Comparison of ENCODE assay signal across 18 cellular contexts in genomic region chr10:17751781-17752445, GRCh38. TPM values are rescaled to one million over a fixed set of nuclear protein-coding genes. Genes with fewer than 3 reads are reported as not detected.
DNase-seq lines count a peak whose midpoint lies in the region; TF ChIP-seq lines count a peak whose summit lies in the region.
"Had no signal": no experiment of that assay in that cellular context is flagged by ENCODE, and none has a peak within 500 bp of the region (broad histone marks: within the 10 kb centered on the region; RNA-seq: fewer than 3 reads in every experiment).

TSS of gene TMEM236 (plus strand) at chr10:17752201. CDS start at chr10:17752296, 95 bp downstream.

- H3K27me3 Mint-ChIP-seq in nephron progenitor cell (ENCODE audit: low read depth, poor library complexity): no peaks in the 10 kb centered on the region
- H3K27me3 Mint-ChIP-seq in type B pancreatic cell: no peaks in the 10 kb centered on the region

- H3K79me2 ChIP-seq in smooth muscle cell (ENCODE audit: low read depth): no peaks in the 10 kb centered on the region

- DNase-seq in NCI-H748 (lab: John Stamatoyannopoulos, UW; ENCODE audit: unreplicated experiment) (peak; percentile 3), NCI-H748 treated with DMSO at 0.1 percent for 48 hours (lab: John Stamatoyannopoulos, UW) (no peak), epithelial cell of proximal tubule (ENCODE audit: low read depth) (no peak), nephron progenitor cell (no peak), type B pancreatic cell (ENCODE audit: extremely low spot score, unreplicated experiment) (no peak), anterior cingulate cortex (lab: John Stamatoyannopoulos, UW) (no peak), C1 segment of cervical spinal cord (lab: John Stamatoyannopoulos, UW) (no peak), smooth muscle cell (lab: John Stamatoyannopoulos, UW; ENCODE audit: unreplicated experiment) (no peak)
- DNase-seq: DMS153, Kasumi-1, NCI-H187 treated with DMSO at 0.1 percent for 48 hours, NCI-H2171, NCI-H446 treated with DMSO at 0.1 percent for 48 hours, NCI-H82, Right ventricle myocardium superior had no signal

- H3K36me3 ChIP-seq in smooth muscle cell (ENCODE audit: low read depth): no peaks in the 10 kb centered on the region
- H3K36me3 ChIP-seq: BLaER1 treated with 17β-estradiol and CSF1 and Interleukin-3, amounts not matched to agents 10 nM and 100 nM had no signal

- H3K4me3 ChIP-seq in epithelial cell of proximal tubule (ENCODE audit: low read depth, low read length) (peak within 1 kb of the TSS; percentile 31), smooth muscle cell (no peak within 1 kb of the TSS)
- H3K4me3 ChIP-seq: BLaER1 treated with 17β-estradiol and CSF1 and Interleukin-3, amounts not matched to agents 10 nM and 100 nM; GM12878 had no signal

- no peak within 1 kb of the TSS for H3K4me2 ChIP-seq in smooth muscle cell

- H4K20me1 ChIP-seq in smooth muscle cell (ENCODE audit: low read depth): no peaks in the 10 kb centered on the region
- H4K20me1 ChIP-seq: BLaER1 treated with 17β-estradiol and CSF1 and Interleukin-3, amounts not matched to agents 10 nM and 100 nM had no signal

- WGBS in smooth muscle cell (ENCODE audit: low lambda C conversion rate): 90% methylated on average over 9 of the region's 9 CpGs

- no peaks in the 10 kb centered on the region for H3K4me1 ChIP-seq in smooth muscle cell (ENCODE audit: low read depth)

- no peak for TF ChIP-seq CTCF in epithelial cell of proximal tubule (conservative IDR thresholded peaks at IDR 0.05; ENCODE audit: low read depth, low read length)
- no peak for TF ChIP-seq CTCF in nephron progenitor cell (IDR thresholded peaks at IDR 0.05)
- TF ChIP-seq CTCF in type B pancreatic cell (conservative IDR thresholded peaks at IDR 0.05): no peak
- TF ChIP-seq CTCF in smooth muscle cell (IDR thresholded peaks at IDR 0.05; ENCODE audit: borderline replicate concordance, insufficient read depth, poor library complexity, severe bottlenecking): no peak

- H3K9me3 ChIP-seq in smooth muscle cell (replicated peaks; ENCODE audit: low read depth): no peaks in the 10 kb centered on the region

- H3K27ac Mint-ChIP-seq in nephron progenitor cell (peak within 1 kb of the TSS; percentile 89), type B pancreatic cell (no peak within 1 kb of the TSS)

- H3K9me3 Mint-ChIP-seq in nephron progenitor cell: no peaks in the 10 kb centered on the region
- no peaks in the 10 kb centered on the region for H3K9me3 Mint-ChIP-seq in type B pancreatic cell

- no peaks in the 10 kb centered on the region for H3K27me3 ChIP-seq in smooth muscle cell (ENCODE audit: low read depth)

- no peak within 1 kb of the TSS for H3K27ac ChIP-seq in smooth muscle cell (ENCODE audit: low read depth)
- H3K27ac ChIP-seq: 22Rv1; BLaER1 treated with 17β-estradiol and CSF1 and Interleukin-3, amounts not matched to agents 10 nM and 100 nM had no signal

- no peaks in the 10 kb centered on the region for H3K36me3 Mint-ChIP-seq in nephron progenitor cell (ENCODE audit: low read depth)
- H3K36me3 Mint-ChIP-seq in type B pancreatic cell: no peaks in the 10 kb centered on the region

- no peak within 1 kb of the TSS for H3K9ac ChIP-seq in smooth muscle cell (ENCODE audit: low read depth)
- H3K9ac ChIP-seq: BLaER1 treated with 17β-estradiol and CSF1 and Interleukin-3, amounts not matched to agents 10 nM and 100 nM had no signal

- H3K4me3 Mint-ChIP-seq in nephron progenitor cell: no peak within 1 kb of the TSS
- peak within 1 kb of the TSS; percentile 21 for H3K4me3 Mint-ChIP-seq in type B pancreatic cell

- no peak within 1 kb of the TSS for H2AFZ ChIP-seq in smooth muscle cell (ENCODE audit: low read depth)

- no peaks in the 10 kb centered on the region for H3F3A ChIP-seq in smooth muscle cell (ENCODE audit: low read depth)

- H3K4me1 Mint-ChIP-seq in nephron progenitor cell (peaks cover 22% of the 10 kb centered on the region), type B pancreatic cell (ENCODE audit: unreplicated experiment) (no peaks in the 10 kb centered on the region)

RNA-seq across cellular contexts. Expression of gene TMEM236, which starts in this region (rescaled TPM):
- total RNA-seq in epithelial cell of proximal tubule: 0.07 and 0.17 TPM in 2 replicates
- total RNA-seq in type B pancreatic cell (ENCODE audit: low replicate concordance): 11.6 and 14.7 TPM in 2 replicates
- total RNA-seq in smooth muscle cell: 0.09 and 0.18 TPM in 2 replicates
- polyA plus RNA-seq in smooth muscle cell: not detected in 2 replicates
- total RNA-seq: GM12878 had no signal

Comparison
In these comparisons a context has a peak if more than half of its experiments do, and no peak if none do; other contexts are left out.
1. RNA of gene TMEM236 (total RNA-seq): 11.6 to 14.7 TPM in type B pancreatic cell; 0.07 to 0.17 TPM in epithelial cell of proximal tubule and 0.09 to 0.18 TPM in smooth muscle cell; every median in the first group is over 10 times any median in the second.